In genomic region chr11:10777806-10778205, GRCh38 we compare ENCODE assay signal across 12 cellular contexts. TPM values are rescaled to one million over a fixed set of nuclear protein-coding genes. Genes with fewer than 3 reads are reported as not detected.
DNase-seq lines count a peak whose midpoint lies in the region; ATAC-seq and TF ChIP-seq lines count a peak whose summit lies in the region.
"Had no signal": no experiment of that assay in that cellular context is flagged by ENCODE, and none has a peak within 500 bp of the region (broad histone marks: within the 10 kb centered on the region; RNA-seq: fewer than 3 reads in every experiment).

No MANE protein-coding gene starts in this region.

- H3K4me2 ChIP-seq in OCI-LY7 (ENCODE audit: low read length), result no peak overlapping the region
- H3K4me2 ChIP-seq: KMS-11 had no signal

- H3K27ac ChIP-seq in sigmoid colon (peak overlapping the region; percentile 64 to 74 (median 68)), OCI-LY7 (ENCODE audit: low read depth, low read length, poor library complexity, severe bottlenecking) (no peak overlapping the region)
- H3K27ac ChIP-seq: KMS-11 had no signal

- CTCF ChIA-PET in OCI-LY7 (lab: Charles Lee; ENCODE audit: unreplicated experiment), result no interaction called here

- no peak for TF ChIP-seq POLR2A in sigmoid colon (IDR thresholded peaks at IDR 0.05)

- H3K9me3 ChIP-seq in sigmoid colon (no peaks in the 10 kb centered on the region), OCI-LY7 (ENCODE audit: low read length) (no peaks in the 10 kb centered on the region)

- TF ChIP-seq EP300 in sigmoid colon (IDR thresholded peaks at IDR 0.05), result no peak

- no peaks in the 10 kb centered on the region for H3K9me2 ChIP-seq in OCI-LY7 (ENCODE audit: insufficient read depth, low read length)

- peak; percentile 9 for ATAC-seq in left ventricle myocardium superior
- ATAC-seq: Panc1 had no signal

- intact Hi-C loops in left ventricle myocardium superior (cut with micrococcal nuclease) (no loop called here), sigmoid colon (cut with DNase I) (no loop called here), OCI-LY7 (cut with micrococcal nuclease; ENCODE audit: unreplicated experiment) (no loop called here)

- H4K20me1 ChIP-seq in OCI-LY7 (ENCODE audit: insufficient read depth, low read length), result no peaks in the 10 kb centered on the region

- H2AFZ ChIP-seq in OCI-LY7 (ENCODE audit: low read length), result no peak overlapping the region

- H3K79me2 ChIP-seq in OCI-LY7 (ENCODE audit: insufficient read depth, low read depth, low read length), result no peaks in the 10 kb centered on the region

- H3K36me3 ChIP-seq in sigmoid colon, result peaks cover 16 to 40% (median 23%) of the 10 kb centered on the region in 4 donors
- peaks cover 44% of the 10 kb centered on the region for H3K36me3 ChIP-seq in OCI-LY7 (ENCODE audit: insufficient read depth, low read length)

- peaks cover 0 to 19% (median 12%) of the 10 kb centered on the region in 4 donors for H3K4me1 ChIP-seq in sigmoid colon
- H3K4me1 ChIP-seq in OCI-LY7 (ENCODE audit: insufficient read depth, low read length, poor library complexity, severe bottlenecking), result no peaks in the 10 kb centered on the region

- POLR2A ChIA-PET in OCI-LY7 (lab: Charles Lee), result no interaction called here

- 74% methylated on average over 6 of the region's 6 CpGs for WGBS in sigmoid colon, 2 donors

- TF ChIP-seq CTCF in sigmoid colon (IDR thresholded peaks at IDR 0.05) (no peak), OCI-LY7 (conservative IDR thresholded peaks at IDR 0.05; ENCODE audit: low read length) (no peak)

- H3K27me3 ChIP-seq in sigmoid colon, result no peaks in the 10 kb centered on the region

- DNase-seq in EH (ENCODE audit: low read depth) (peak; percentile 36), SKM-1 treated with dmso at 0.1 percent for 144 hours (lab: John Stamatoyannopoulos, UW; ENCODE audit: unreplicated experiment) (peak; percentile 69), left ventricle myocardium superior (no peak), sigmoid colon (no peak), OCI-LY7 (ENCODE audit: low spot score) (no peak), NCI-H345 treated with DMSO at 0.1 percent for 48 hours (lab: John Stamatoyannopoulos, UW; ENCODE audit: unreplicated experiment) (no peak), COLO668 (lab: John Stamatoyannopoulos, UW; ENCODE audit: unreplicated experiment) (no peak), NCI-H2171 (lab: John Stamatoyannopoulos, UW) (no peak)
- DNase-seq: activated CD8-positive, alpha-beta memory T cell treated with anti-CD3 and anti-CD28 coated beads, Interleukin-2, amount 50 U/mL, for 48 hours; effector CD8-positive, alpha-beta T cell had no signal

- no peak overlapping the region for H3K4me3 ChIP-seq in sigmoid colon
- no peak overlapping the region for H3K4me3 ChIP-seq in OCI-LY7 (ENCODE audit: low read depth, low read length, poor library complexity, severe bottlenecking)

- BruUV-seq in OCI-LY7 (replicated peaks; lab: Mats Ljungman, UMichigan), result no TSS peak

RNA-seq across cellular contexts. Expression of gene CTR9, which starts 26.8 kb away (rescaled TPM):
- 25.6 TPM for total RNA-seq in left ventricle myocardium superior
- 10 to 100 TPM; 11.6 to 18.4 (median 15.7) TPM for total RNA-seq in sigmoid colon
- 10 to 100 TPM; 15.3 to 18.4 (median 15.6) TPM for polyA plus RNA-seq in sigmoid colon
- 15.3 and 19.3 TPM in 2 replicates for total RNA-seq in OCI-LY7 (2014; rRNA removed; shearing (Covaris generic))
- 25.5 and 29.5 TPM in 2 replicates for total RNA-seq in OCI-LY7 (2022)

RNA-seq across cellular contexts. Expression of gene EIF4G2, which starts 30.9 kb away (rescaled TPM):
- total RNA-seq in left ventricle myocardium superior (739 TPM), sigmoid colon (100 to 1,000 TPM; 425 to 581 (median 497) TPM), OCI-LY7 (2022) (502 and 503 TPM in 2 replicates)
- polyA plus RNA-seq in sigmoid colon, result 100 to 1,000 TPM; 301 to 409 (median 326) TPM
- total RNA-seq in OCI-LY7 (2014; rRNA removed; shearing (Covaris generic)), result 312 and 317 TPM in 2 replicates

Comparison
In these comparisons a context has a peak if more than half of its experiments do, and no peak if none do; other contexts are left out.
1. DNase-seq: peak in EH (single experiment) and SKM-1 treated with dmso at 0.1 percent for 144 hours (single experiment); none in left ventricle myocardium superior (single experiment), sigmoid colon (single experiment), OCI-LY7 (single experiment), NCI-H345 treated with DMSO at 0.1 percent for 48 hours (single experiment), COLO668 (single experiment) and NCI-H2171 (single experiment).